In the genomic region with DNA sequence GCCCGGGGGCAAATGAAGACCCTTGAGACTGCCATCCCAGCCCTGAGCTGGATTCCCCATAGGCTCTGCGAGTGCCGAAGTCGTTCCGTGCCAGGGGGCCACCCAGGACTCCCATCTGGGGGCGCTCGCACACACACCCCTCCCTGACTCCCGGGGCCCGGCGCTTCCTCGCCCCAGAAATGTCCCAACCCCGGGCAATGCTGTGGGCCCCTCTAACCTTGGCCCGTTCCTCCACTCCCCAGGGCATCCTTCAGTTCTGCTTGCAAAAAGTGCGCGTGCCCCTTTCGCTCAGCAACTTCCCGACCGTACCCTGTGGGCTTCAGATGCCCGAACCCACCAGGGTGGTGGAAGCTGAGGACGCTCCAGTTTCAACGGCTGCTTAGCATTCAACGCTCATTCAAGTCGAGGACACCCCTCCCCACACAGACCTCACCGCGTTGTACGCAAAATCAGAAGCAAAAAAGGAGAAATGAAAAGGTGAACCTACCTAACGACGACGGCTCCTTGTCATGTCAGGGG, we compare ENCODE assay signal across 8 cellular contexts. TPM values are rescaled to one million over a fixed set of nuclear protein-coding genes. Genes with fewer than 3 reads are reported as not detected.
DNase-seq lines count a peak whose midpoint lies in the region; ATAC-seq and TF ChIP-seq lines count a peak whose summit lies in the region.

No MANE protein-coding gene starts in this region.

- H3T11ph ChIP-seq in H9 (ENCODE audit: low read length): no peak overlapping the region

- H3K9me3 ChIP-seq in H9 (ENCODE audit: control insufficient read depth, low read depth, low read length): no peaks in the 10 kb centered on the region
- H3K9me3 ChIP-seq in duodenal mucosa (ENCODE audit: control insufficient read depth in 1 of 2, low read length in 2 of 2): no peaks in the 10 kb centered on the region
- H3K9me3 ChIP-seq in mucosa of descending colon: no peaks in the 10 kb centered on the region
- H3K9me3 ChIP-seq in upper lobe of right lung: no peaks in the 10 kb centered on the region

- no CpG with 5 or more reads among the region's 29 CpGs for WGBS in H9 (ENCODE audit: extremely low coverage, insufficient read length, low lambda C conversion rate)

- H3K23me2 ChIP-seq in H9 (ENCODE audit: insufficient read length, low read depth, low read length, poor library complexity, severe bottlenecking): peaks cover 18% of the 10 kb centered on the region

- no peak overlapping the region for H2BK15ac ChIP-seq in H9 (ENCODE audit: low read depth, low read length)

- ATAC-seq in SK-N-SH treated with all-trans-retinoic acid at 6 μM for 48 hours: peak; percentile 67
- peak; percentile 25 for ATAC-seq in mucosa of descending colon
- peak; percentile 23 for ATAC-seq in upper lobe of right lung

- H4K91ac ChIP-seq in H9 (ENCODE audit: insufficient read length, low read depth, low read length): no peak overlapping the region

- no peaks in the 10 kb centered on the region for H4K20me1 ChIP-seq in H9 (ENCODE audit: control insufficient read depth, insufficient read depth, insufficient read length)

- H3K27me3 ChIP-seq in H9 (ENCODE audit: insufficient read depth, low read length): no peaks in the 10 kb centered on the region
- peaks cover 29 to 30% of the 10 kb centered on the region in 2 donors for H3K27me3 ChIP-seq in duodenal mucosa (ENCODE audit: control insufficient read depth in 1 of 2, insufficient read depth in 2 of 2, low read length in 2 of 2)
- no peaks in the 10 kb centered on the region for H3K27me3 ChIP-seq in upper lobe of right lung

- no peak overlapping the region for H2BK12ac ChIP-seq in H9 (ENCODE audit: insufficient read length, low read depth, low read length)

- H3K27me3 Mint-ChIP-seq in H9 (ENCODE audit: low read depth): peaks cover 55% of the 10 kb centered on the region

- H3K36me3 ChIP-seq in duodenal mucosa (ENCODE audit: control insufficient read depth in 1 of 2, insufficient read depth in 2 of 2, low read length in 2 of 2) (no peaks in the 10 kb centered on the region), mucosa of descending colon (ENCODE audit: low read depth) (no peaks in the 10 kb centered on the region), upper lobe of right lung (no peaks in the 10 kb centered on the region)

- peak; percentile 39; the same call in 2 of the 3 replicates for TF ChIP-seq CTCF in H9 (conservative IDR thresholded peaks at IDR 0.05)
- no peak for TF ChIP-seq CTCF in mucosa of descending colon (IDR thresholded peaks at IDR 0.05)
- no peak for TF ChIP-seq CTCF in upper lobe of right lung (IDR thresholded peaks at IDR 0.05)

- no peak overlapping the region for H4K8ac ChIP-seq in H9 (replicated peaks; ENCODE audit: insufficient read length, low read depth, low read length)

- no peak overlapping the region for H2BK5ac ChIP-seq in H9 (ENCODE audit: insufficient read length, low read length)

- H3K27ac ChIP-seq in H9 (ENCODE audit: insufficient read length, low read depth, low read length) (no peak overlapping the region), duodenal mucosa (ENCODE audit: low read depth, low read length) (no peak overlapping the region), upper lobe of right lung (peak overlapping the region; percentile 47)

- no peak overlapping the region for H3K27ac Mint-ChIP-seq in H9

- no peak overlapping the region for H3K9ac ChIP-seq in H9 (ENCODE audit: extremely low read depth, insufficient read length, low read length)
- H3K9ac ChIP-seq in duodenal mucosa (ENCODE audit: low read depth in 1 of 2, low read length in 2 of 2): no peak overlapping the region

- H3K4me1 ChIP-seq in H9 (ENCODE audit: insufficient read depth, low read length) (peaks cover 6% of the 10 kb centered on the region; the same call in 1 of the 2 replicates), duodenal mucosa (ENCODE audit: control insufficient read depth in 1 of 2, insufficient read depth in 2 of 2, low read length in 2 of 2) (peaks cover 15 to 26% of the 10 kb centered on the region in 2 donors), mucosa of descending colon (ENCODE audit: low read depth) (no peaks in the 10 kb centered on the region), upper lobe of right lung (peaks cover 27% of the 10 kb centered on the region)

- H3K4me3 Mint-ChIP-seq in H9: peak overlapping the region; percentile 79 to 88

- no peak overlapping the region for H2AK5ac ChIP-seq in H9 (ENCODE audit: insufficient read length, low read length)

- H2AFZ ChIP-seq in H9 (ENCODE audit: low read length): no peak overlapping the region

- H3K4me3 ChIP-seq in duodenal mucosa (ENCODE audit: low read depth in 1 of 2, low read length in 2 of 2) (peak overlapping the region; percentile 66 to 68), mucosa of descending colon (no peak overlapping the region), upper lobe of right lung (peak overlapping the region; percentile 61)

- no peak overlapping the region for H3K4ac ChIP-seq in H9 (ENCODE audit: low read depth, low read length)

- intact Hi-C loops in mucosa of descending colon (cut with DNase I, micrococcal nuclease): no loop called here
- intact Hi-C loops in upper lobe of right lung (cut with DNase I): no loop called here

- H3K23ac ChIP-seq in H9 (ENCODE audit: insufficient read length, low read depth, low read length): no peak overlapping the region

- H3K18ac ChIP-seq in H9 (ENCODE audit: insufficient read length, low read depth, low read length): no peak overlapping the region

- H4K5ac ChIP-seq in H9 (ENCODE audit: insufficient read length, low read depth, low read length): no peak overlapping the region

- no peak overlapping the region for H3K56ac ChIP-seq in H9 (ENCODE audit: insufficient read length, low read depth, low read length)

- DNase-seq in ELF-1 (ENCODE audit: low read depth, low spot score): peak; percentile 38
- peak; percentile 46 for DNase-seq in H9
- peak in 1 of 3 donors; percentile 56 for DNase-seq in mucosa of descending colon
- DNase-seq in upper lobe of right lung: peak; percentile 66
- no peak for DNase-seq in T-helper 9 cell
- DNase-seq in 8988T: no peak

- no peak overlapping the region for H2BK120ac ChIP-seq in H9 (ENCODE audit: low read depth, low read length, poor library complexity, severe bottlenecking)

- no peaks in the 10 kb centered on the region for H3K79me1 ChIP-seq in H9 (ENCODE audit: insufficient read depth, low read depth, low read length, poor library complexity, severe bottlenecking)

- peaks cover 5% of the 10 kb centered on the region; the same call in 1 of the 2 replicates for H3K79me2 ChIP-seq in H9 (ENCODE audit: insufficient read depth, low read length)

- no peaks in the 10 kb centered on the region; a peak in 3 of 7 replicates for H3K36me3 Mint-ChIP-seq in H9 (ENCODE audit: insufficient read depth in 1 of 3, low read depth in 3 of 3)

- peaks cover 30 to 37% of the 10 kb centered on the region in 2 experiments for H3K4me1 Mint-ChIP-seq in H9

- peak overlapping the region; percentile 60; the same call in 1 of the 2 replicates for H3K14ac ChIP-seq in H9 (ENCODE audit: insufficient read depth, low read length)

- no peaks in the 10 kb centered on the region for H3K9me3 Mint-ChIP-seq in H9

- H2BK20ac ChIP-seq in H9 (ENCODE audit: low read depth, low read length, poor library complexity, severe bottlenecking): no peak overlapping the region

- H3K4me2 ChIP-seq in H9 (ENCODE audit: insufficient read depth, insufficient read length, low read length): peak overlapping the region; percentile 92

TF ChIP-seq in SK-N-SH treated with all-trans-retinoic acid at 6 μM for 48 hours, 23 proteins besides CTCF, POLR2A, EP300 and RAD21:
- TF ChIP-seq ARNTL (CRISPR knock-in tag; IDR thresholded peaks at IDR 0.05; ENCODE audit: borderline replicate concordance, low read depth): no peak
- no peak for TF ChIP-seq RARB (CRISPR knock-in tag; IDR thresholded peaks at IDR 0.05)
- TF ChIP-seq TCF4 (CRISPR knock-in tag; IDR thresholded peaks at IDR 0.05; ENCODE audit: borderline replicate concordance): no peak
- no peak for TF ChIP-seq ZFP30 (CRISPR knock-in tag; IDR thresholded peaks at IDR 0.05)
- TF ChIP-seq, protein P1, sequence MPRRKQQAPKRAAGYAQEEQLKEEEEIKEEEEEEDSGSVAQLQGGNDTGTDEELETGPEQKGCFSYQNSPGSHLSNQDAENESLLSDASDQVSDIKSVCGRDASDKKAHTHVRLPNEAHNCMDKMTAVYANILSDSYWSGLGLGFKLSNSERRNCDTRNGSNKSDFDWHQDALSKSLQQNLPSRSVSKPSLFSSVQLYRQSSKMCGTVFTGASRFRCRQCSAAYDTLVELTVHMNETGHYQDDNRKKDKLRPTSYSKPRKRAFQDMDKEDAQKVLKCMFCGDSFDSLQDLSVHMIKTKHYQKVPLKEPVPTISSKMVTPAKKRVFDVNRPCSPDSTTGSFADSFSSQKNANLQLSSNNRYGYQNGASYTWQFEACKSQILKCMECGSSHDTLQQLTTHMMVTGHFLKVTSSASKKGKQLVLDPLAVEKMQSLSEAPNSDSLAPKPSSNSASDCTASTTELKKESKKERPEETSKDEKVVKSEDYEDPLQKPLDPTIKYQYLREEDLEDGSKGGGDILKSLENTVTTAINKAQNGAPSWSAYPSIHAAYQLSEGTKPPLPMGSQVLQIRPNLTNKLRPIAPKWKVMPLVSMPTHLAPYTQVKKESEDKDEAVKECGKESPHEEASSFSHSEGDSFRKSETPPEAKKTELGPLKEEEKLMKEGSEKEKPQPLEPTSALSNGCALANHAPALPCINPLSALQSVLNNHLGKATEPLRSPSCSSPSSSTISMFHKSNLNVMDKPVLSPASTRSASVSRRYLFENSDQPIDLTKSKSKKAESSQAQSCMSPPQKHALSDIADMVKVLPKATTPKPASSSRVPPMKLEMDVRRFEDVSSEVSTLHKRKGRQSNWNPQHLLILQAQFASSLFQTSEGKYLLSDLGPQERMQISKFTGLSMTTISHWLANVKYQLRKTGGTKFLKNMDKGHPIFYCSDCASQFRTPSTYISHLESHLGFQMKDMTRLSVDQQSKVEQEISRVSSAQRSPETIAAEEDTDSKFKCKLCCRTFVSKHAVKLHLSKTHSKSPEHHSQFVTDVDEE (CRISPR knock-in tag; IDR thresholded peaks at IDR 0.05): no peak
- no peak for TF ChIP-seq ISL1 (CRISPR knock-in tag; IDR thresholded peaks at IDR 0.05)
- TF ChIP-seq BACH2 (CRISPR knock-in tag; IDR thresholded peaks at IDR 0.05; ENCODE audit: borderline replicate concordance): no peak
- TF ChIP-seq ZFP3 (CRISPR knock-in tag; IDR thresholded peaks at IDR 0.05): no peak
- TF ChIP-seq ZNF8 (CRISPR knock-in tag; IDR thresholded peaks at IDR 0.05): no peak
- TF ChIP-seq OSR1 (CRISPR knock-in tag; IDR thresholded peaks at IDR 0.05): no peak
- no peak for TF ChIP-seq ZC3H10 (CRISPR knock-in tag; IDR thresholded peaks at IDR 0.05)
- no peak for TF ChIP-seq SNAI2 (CRISPR knock-in tag; IDR thresholded peaks at IDR 0.05)
- TF ChIP-seq PPARA (CRISPR knock-in tag; IDR thresholded peaks at IDR 0.05; ENCODE audit: borderline replicate concordance): no peak
TF ChIP-seq in SK-N-SH treated with all-trans-retinoic acid at 6 μM for 48 hours: peak in this region for 0.

RNA-seq across cellular contexts. Expression of a gene that starts 25.4 kb away (rescaled TPM):
- total RNA-seq in H9 (2021): 5.0 and 5.1 TPM in 2 replicates
- 1 to 10 TPM; 2.9 to 4.7 (median 4.1) TPM for total RNA-seq in mucosa of descending colon
- 25.6 TPM for total RNA-seq in upper lobe of right lung

Comparison
In these comparisons a context has a peak if more than half of its experiments do, and no peak if none do; other contexts are left out.
1. DNase-seq: peak in ELF-1 (single experiment), H9 (single experiment) and upper lobe of right lung (single experiment); none in T-helper 9 cell (single experiment) and 8988T (single experiment).
2. Peak in every context shown above with its lines, with median percentiles within 50 percentile points of each other: ATAC-seq.